Comparison of ENCODE assay signal across 8 cellular contexts in genomic region chr12:460301-461230, GRCh38. TPM values are rescaled to one million over a fixed set of nuclear protein-coding genes. Genes with fewer than 3 reads are reported as not detected.
DNase-seq lines count a peak whose midpoint lies in the region; ATAC-seq, FAIRE-seq and TF ChIP-seq lines count a peak whose summit lies in the region.

No MANE protein-coding gene starts in this region.

- 48% methylated on average over 48 of the region's 104 CpGs for WGBS in A549 (ENCODE audit: missing lambda C conversion rate)

- H3K36me3 ChIP-seq in neuron (ENCODE audit: insufficient read depth, low read length): no peaks in the 10 kb centered on the region

- H3K27me3 ChIP-seq in neuron (ENCODE audit: insufficient read depth, low read length): peaks cover 16% of the 10 kb centered on the region

- H3K36me3 Mint-ChIP-seq in activated CD4-positive, alpha-beta memory T cell treated with anti-CD3 and anti-CD28 coated beads, Interleukin-2, amount 10 ng/mL, durations not matched to agents 7 days and 5 days (ENCODE audit: low read depth): no peaks in the 10 kb centered on the region

- H3K4me1 ChIP-seq in A549 (peaks cover 5% of the 10 kb centered on the region; the same call in 2 of the 3 replicates), neuron (ENCODE audit: insufficient read depth, low read length) (peaks cover 11% of the 10 kb centered on the region)

- CTCF ChIA-PET in A549 (lab: Yijun Ruan, JAX): interaction anchor here (0.6 to 4.4 kb wide), 4 partner anchors 8 to 282 kb away, joined by 3 to 25 read pairs (median 14); no protein-coding TSS in a partner anchor
- CTCF ChIA-PET in activated CD4-positive, alpha-beta memory T cell treated with anti-CD3 and anti-CD28 coated beads, Interleukin-2, amount 10 ng/mL, durations not matched to agents 7 days and 5 days (lab: Charles Lee): interaction anchor here (1.0 to 3.3 kb wide), 2 partner anchors 7 to 87 kb away, joined by 3 to 13 read pairs; no protein-coding TSS in a partner anchor

- POLR2A ChIA-PET in A549 (lab: Yijun Ruan, JAX): no interaction called here
- POLR2A ChIA-PET in activated CD4-positive, alpha-beta memory T cell treated with anti-CD3 and anti-CD28 coated beads, Interleukin-2, amount 10 ng/mL, durations not matched to agents 7 days and 5 days (lab: Charles Lee): interaction anchor here (1.5 kb wide), 1 partner anchor 488 kb away, joined by 3 read pairs; no protein-coding TSS in a partner anchor

- no peaks in the 10 kb centered on the region for H3K9me3 Mint-ChIP-seq in activated CD4-positive, alpha-beta memory T cell treated with anti-CD3 and anti-CD28 coated beads, Interleukin-2, amount 10 ng/mL, durations not matched to agents 7 days and 5 days

- H3K4me1 Mint-ChIP-seq in activated CD4-positive, alpha-beta memory T cell treated with anti-CD3 and anti-CD28 coated beads, Interleukin-2, amount 10 ng/mL, durations not matched to agents 7 days and 5 days: peaks cover 9% of the 10 kb centered on the region

- no peak for DNase-seq in A549 (ENCODE audit: low read depth in 1 of 2, low spot score in 1 of 2)
- peak; percentile 37 for DNase-seq in activated CD4-positive, alpha-beta memory T cell treated with anti-CD3 and anti-CD28 coated beads, Interleukin-2, amount 10 ng/mL, durations not matched to agents 7 days and 5 days
- DNase-seq in epithelial cell of esophagus (ENCODE audit: low read depth): no peak
- DNase-seq in NCI-H2029 treated with DMSO at 0.1 percent for 48 hours (lab: John Stamatoyannopoulos, UW): no peak

- peaks cover 76% of the 10 kb centered on the region for H3K27me3 Mint-ChIP-seq in activated CD4-positive, alpha-beta memory T cell treated with anti-CD3 and anti-CD28 coated beads, Interleukin-2, amount 10 ng/mL, durations not matched to agents 7 days and 5 days

- no peak for FAIRE-seq in A549 (lab: Jason Lieb, UNC)

- no peak for TF ChIP-seq POLR2A in A549 (IDR thresholded peaks at IDR 0.05; ENCODE audit: low read length)

- TF ChIP-seq EP300 in A549 (IDR thresholded peaks at IDR 0.05): no peak

- H3K4me3 ChIP-seq in A549 (peak overlapping the region; percentile 77), epithelial cell of esophagus (ENCODE audit: low read length) (peak overlapping the region; percentile 46), neuron (ENCODE audit: low read length) (peak overlapping the region; percentile 56)

- ATAC-seq in A549 (peak; percentile 48 to 52), HG03432 (IDR thresholded peaks at IDR 0.05; ENCODE audit: unreplicated experiment) (peak; percentile 58), HG03108 (IDR thresholded peaks at IDR 0.05; ENCODE audit: unreplicated experiment) (no peak), HG02610 (IDR thresholded peaks at IDR 0.05; ENCODE audit: unreplicated experiment) (no peak)

- H3K9me3 ChIP-seq in A549 (no peaks in the 10 kb centered on the region), neuron (ENCODE audit: low read length) (no peaks in the 10 kb centered on the region)

- TF ChIP-seq CTCF in A549 (IDR thresholded peaks at IDR 0.05) (no peak), epithelial cell of esophagus (IDR thresholded peaks at IDR 0.05; ENCODE audit: insufficient read depth, low read depth, low read length, missing control alignments) (no peak)

- H3K27ac ChIP-seq in A549: peak overlapping the region; percentile 62 to 87; a peak in 5 of 6 replicates

- H2AFZ ChIP-seq in neuron (ENCODE audit: low read depth, low read length): peak overlapping the region; percentile 69

- no peak overlapping the region for H3K27ac Mint-ChIP-seq in activated CD4-positive, alpha-beta memory T cell treated with anti-CD3 and anti-CD28 coated beads, Interleukin-2, amount 10 ng/mL, durations not matched to agents 7 days and 5 days

- H3K4me2 ChIP-seq in A549: peak overlapping the region; percentile 87

- TF ChIP-seq RAD21 in A549 (conservative IDR thresholded peaks at IDR 0.05 in 1 of 2, IDR thresholded peaks at IDR 0.05 in 1 of 2): no peak

- H3K4me3 Mint-ChIP-seq in activated CD4-positive, alpha-beta memory T cell treated with anti-CD3 and anti-CD28 coated beads, Interleukin-2, amount 10 ng/mL, durations not matched to agents 7 days and 5 days: peak overlapping the region; percentile 69

TF ChIP-seq in A549, 52 proteins besides CTCF, POLR2A, EP300 and RAD21:
- no peak for TF ChIP-seq HOXB13 (CRISPR knock-in tag; IDR thresholded peaks at IDR 0.05; ENCODE audit: low read depth)
- no peak for TF ChIP-seq CEBPB (IDR thresholded peaks at IDR 0.05)
- TF ChIP-seq POLR2AphosphoS2 (conservative IDR thresholded peaks at IDR 0.05; ENCODE audit: low read length): no peak
- no peak for TF ChIP-seq HEYL (CRISPR knock-in tag; IDR thresholded peaks at IDR 0.05)
- no peak for TF ChIP-seq HES2 (IDR thresholded peaks at IDR 0.05)
- no peak for TF ChIP-seq PBX3 (IDR thresholded peaks at IDR 0.05)
- TF ChIP-seq NFE2L2 (conservative IDR thresholded peaks at IDR 0.05; ENCODE audit: low read length): no peak
- no peak for TF ChIP-seq EHMT2 (IDR thresholded peaks at IDR 0.05; ENCODE audit: low read depth)
- no peak for TF ChIP-seq RFX5 (IDR thresholded peaks at IDR 0.05)
- TF ChIP-seq HOXA7 (CRISPR knock-in tag; IDR thresholded peaks at IDR 0.05): no peak
- no peak for TF ChIP-seq NR3C1 (IDR thresholded peaks at IDR 0.05)
- TF ChIP-seq NPAS2 (CRISPR knock-in tag; IDR thresholded peaks at IDR 0.05; ENCODE audit: borderline replicate concordance): no peak
- no peak for TF ChIP-seq RARB (CRISPR knock-in tag; IDR thresholded peaks at IDR 0.05)
- TF ChIP-seq ZC3H11A (IDR thresholded peaks at IDR 0.05): no peak
- TF ChIP-seq BCL3 (IDR thresholded peaks at IDR 0.05): no peak
- no peak for TF ChIP-seq MYC (IDR thresholded peaks at IDR 0.05; ENCODE audit: borderline replicate concordance, low read length)

RNA-seq across cellular contexts. Expression of gene B4GALNT3, which starts 0.8 kb away (rescaled TPM):
- polyA plus RNA-seq in A549 (2011; rRNA removed): 0.53 and 0.79 TPM in 2 replicates
- 0.53 and 0.80 TPM in 2 replicates for polyA plus RNA-seq in A549 (2012; cell fraction: cytosol; rRNA removed)
- polyA plus RNA-seq in A549 (2012; cell fraction: nucleus; rRNA removed): 0.97 and 1.2 TPM in 2 replicates
- 0.26 to 0.43 TPM (median 0.28 TPM) in 3 replicates for polyA plus RNA-seq in A549 (2017; fragmentation: RNase III; extraction: RNeasy Plus Mini Kit Qiagen cat#74134 plus additional on column Dnase treatment)
- 0.49 and 1.9 TPM in 2 replicates for polyA minus RNA-seq in A549 (2011; rRNA and poly(A)+ RNA removed)
- total RNA-seq in activated CD4-positive, alpha-beta memory T cell treated with anti-CD3 and anti-CD28 coated beads, Interleukin-2, amount 10 ng/mL, durations not matched to agents 7 days and 5 days: under 1 TPM; 0.68 to 0.88 TPM

RNA-seq across cellular contexts. Expression of gene CCDC77, which starts 59.1 kb away (rescaled TPM):
- polyA plus RNA-seq in A549 (2011; rRNA removed) (15.6 and 23.1 TPM in 2 replicates), A549 (2017; fragmentation: RNase III; extraction: RNeasy Plus Mini Kit Qiagen cat#74134 plus additional on column Dnase treatment) (15.4 to 16.4 TPM (median 16.3 TPM) in 3 replicates)
- 6.0 and 7.1 TPM in 2 replicates for polyA plus RNA-seq in A549 (2012; cell fraction: cytosol; rRNA removed)
- polyA plus RNA-seq in A549 (2012; cell fraction: nucleus; rRNA removed): 5.5 and 11.8 TPM in 2 replicates
- 8.7 and 12.7 TPM in 2 replicates for polyA minus RNA-seq in A549 (2011; rRNA and poly(A)+ RNA removed)
- 10 to 100 TPM; 11.6 to 13.4 TPM for total RNA-seq in activated CD4-positive, alpha-beta memory T cell treated with anti-CD3 and anti-CD28 coated beads, Interleukin-2, amount 10 ng/mL, durations not matched to agents 7 days and 5 days

Comparison
In these comparisons a context has a peak if more than half of its experiments do, and no peak if none do; other contexts are left out.
1. ATAC-seq: peak in A549 (2 of 2) and HG03432 (single experiment); none in HG03108 (single experiment) and HG02610 (single experiment).
2. Peak in every context shown above with its lines, with median percentiles within 50 percentile points of each other: H3K4me3 ChIP-seq.